13 cellular contexts compared by ENCODE assay signal in genomic region chr5:138927979-138928378, GRCh38. TPM values are rescaled to one million over a fixed set of nuclear protein-coding genes. Genes with fewer than 3 reads are reported as not detected.
DNase-seq lines count a peak whose midpoint lies in the region; ATAC-seq, FAIRE-seq and TF ChIP-seq lines count a peak whose summit lies in the region.
"Had no signal": no experiment of that assay in that cellular context is flagged by ENCODE, and none has a peak within 500 bp of the region (broad histone marks: within the 10 kb centered on the region; RNA-seq: fewer than 3 reads in every experiment).

No MANE protein-coding gene starts in this region.

- no peak overlapping the region for H3K4me3 ChIP-seq in skeletal muscle cell (ENCODE audit: low read depth, low read length)

- no peaks in the 10 kb centered on the region for H3K4me1 Mint-ChIP-seq in activated naive CD4-positive, alpha-beta T cell treated with anti-CD3 and anti-CD28 coated beads for 36 hours (ENCODE audit: low read depth)
- H3K4me1 Mint-ChIP-seq: activated CD4-positive, alpha-beta T cell treated with anti-CD3 and anti-CD28 coated beads, Interleukin-2, amount 10 ng/mL, durations not matched to agents 24 days and 14 days; CD4-positive, alpha-beta memory T cell had no signal

- no peaks in the 10 kb centered on the region for H3K9me3 Mint-ChIP-seq in activated naive CD4-positive, alpha-beta T cell treated with anti-CD3 and anti-CD28 coated beads for 36 hours
- H3K9me3 Mint-ChIP-seq: activated CD4-positive, alpha-beta T cell treated with anti-CD3 and anti-CD28 coated beads, Interleukin-2, amount 10 ng/mL, durations not matched to agents 24 days and 14 days; activated naive CD4-positive, alpha-beta T cell treated with anti-CD3 and anti-CD28 coated beads, Interleukin-2, amount 50 U/mL, for 72 hours; CD4-positive, alpha-beta memory T cell had no signal

- CTCF ChIA-PET in activated naive CD4-positive, alpha-beta T cell treated with anti-CD3 and anti-CD28 coated beads for 36 hours (lab: Charles Lee), result no interaction called here

- H3K4me3 Mint-ChIP-seq in activated naive CD4-positive, alpha-beta T cell treated with anti-CD3 and anti-CD28 coated beads for 36 hours, result no peak overlapping the region
- H3K4me3 Mint-ChIP-seq: activated CD4-positive, alpha-beta T cell treated with anti-CD3 and anti-CD28 coated beads, Interleukin-2, amount 10 ng/mL, durations not matched to agents 24 days and 14 days; CD4-positive, alpha-beta memory T cell had no signal

- no peak for TF ChIP-seq EP300 in Ishikawa (IDR thresholded peaks at IDR 0.05; ENCODE audit: borderline replicate concordance)

- intact Hi-C loops in activated naive CD4-positive, alpha-beta T cell treated with anti-CD3 and anti-CD28 coated beads for 36 hours (cut with micrococcal nuclease), result no loop called here

- peak; percentile 95 for FAIRE-seq in islet of Langerhans (lab: Jason Lieb, UNC)

- peak; percentile 74 for DNase-seq in cerebellar cortex (ENCODE audit: low spot score)
- DNase-seq in skeletal muscle cell (ENCODE audit: low read depth), result peak; percentile 9
- no peak for DNase-seq in activated naive CD4-positive, alpha-beta T cell treated with anti-CD3 and anti-CD28 coated beads for 36 hours
- no peak for DNase-seq in COLO829 (ENCODE audit: low spot score)
- DNase-seq in NK-92 treated with Interleukin-12 subunit alpha and Interleukin-12 subunit beta, amount 100 ng/mL, for 24 hours (lab: John Stamatoyannopoulos, UW), result no peak
- DNase-seq: activated CD4-positive, alpha-beta T cell treated with anti-CD3 and anti-CD28 coated beads, Interleukin-2, amount 10 ng/mL, durations not matched to agents 24 days and 14 days; CD4-positive, alpha-beta memory T cell; NCI-H1694; stimulated activated naive CD8-positive, alpha-beta T cell treated with anti-CD3 and anti-CD28 coated beads, Interleukin-15, Interleukin-2, amounts not matched to agents 100 U/mL and 50 U/mL, for 24 hours had no signal

- no peak overlapping the region for H3K27ac Mint-ChIP-seq in activated naive CD4-positive, alpha-beta T cell treated with anti-CD3 and anti-CD28 coated beads for 36 hours
- H3K27ac Mint-ChIP-seq: activated CD4-positive, alpha-beta T cell treated with anti-CD3 and anti-CD28 coated beads, Interleukin-2, amount 10 ng/mL, durations not matched to agents 24 days and 14 days; activated naive CD4-positive, alpha-beta T cell treated with anti-CD3 and anti-CD28 coated beads, Interleukin-2, amount 50 U/mL, for 72 hours; CD4-positive, alpha-beta memory T cell had no signal

- no peak for TF ChIP-seq RAD21 in Ishikawa (IDR thresholded peaks at IDR 0.05; ENCODE audit: low read depth)

- ATAC-seq in GM21576 (IDR thresholded peaks at IDR 0.05; ENCODE audit: unreplicated experiment), result no peak
- ATAC-seq: activated naive CD4-positive, alpha-beta T cell treated with anti-CD3 and anti-CD28 coated beads, Interleukin-2, amount 50 U/mL, for 72 hours; stimulated activated naive CD8-positive, alpha-beta T cell treated with anti-CD3 and anti-CD28 coated beads, Interleukin-15, Interleukin-2, amounts not matched to agents 100 U/mL and 50 U/mL, for 24 hours had no signal

- peaks cover 2% of the 10 kb centered on the region for H3K36me3 Mint-ChIP-seq in activated naive CD4-positive, alpha-beta T cell treated with anti-CD3 and anti-CD28 coated beads for 36 hours (ENCODE audit: low read depth)

- H3K27me3 Mint-ChIP-seq in activated naive CD4-positive, alpha-beta T cell treated with anti-CD3 and anti-CD28 coated beads for 36 hours (ENCODE audit: low read depth), result peaks cover 3% of the 10 kb centered on the region
- H3K27me3 Mint-ChIP-seq: activated CD4-positive, alpha-beta T cell treated with anti-CD3 and anti-CD28 coated beads, Interleukin-2, amount 10 ng/mL, durations not matched to agents 24 days and 14 days; CD4-positive, alpha-beta memory T cell had no signal

TF ChIP-seq in Ishikawa, 13 proteins besides CTCF, POLR2A, EP300 and RAD21:
- TF ChIP-seq EGR1 (IDR thresholded peaks at IDR 0.05) (no peak), TCF12 (IDR thresholded peaks at IDR 0.05; ENCODE audit: low read depth) (no peak), USF1 (IDR thresholded peaks at IDR 0.05) (no peak), NFIC (IDR thresholded peaks at IDR 0.05) (peak; percentile 39; the same call in 1 of the 2 replicates)

RNA-seq across cellular contexts. Expression of gene LRRTM2, which starts 52.8 kb away (rescaled TPM):
- total RNA-seq in activated naive CD4-positive, alpha-beta T cell treated with anti-CD3 and anti-CD28 coated beads for 36 hours, result not detected
- total RNA-seq: CD4-positive, alpha-beta memory T cell had no signal

Comparison
In these comparisons a context has a peak if more than half of its experiments do, and no peak if none do; other contexts are left out.
1. DNase-seq: peak in cerebellar cortex (single experiment) and skeletal muscle cell (single experiment); none in activated naive CD4-positive, alpha-beta T cell treated with anti-CD3 and anti-CD28 coated beads for 36 hours (single experiment), COLO829 (single experiment) and NK-92 treated with Interleukin-12 subunit alpha and Interleukin-12 subunit beta, amount 100 ng/mL, for 24 hours (single experiment).